ENCODE assay signal across 25 cellular contexts in genomic region chr2:124678043-124678442, GRCh38.
"Had no signal": no experiment of that assay in that cellular context is flagged by ENCODE, and none has a peak within 500 bp of the region (broad histone marks: within the 10 kb centered on the region; RNA-seq: fewer than 3 reads in every experiment).

No MANE protein-coding gene starts in this region.

- H3K36me3 Mint-ChIP-seq: memory B cell; naive thymus-derived CD8-positive, alpha-beta T cell; stimulated activated memory B cell treated with anti-CD40 and anti-IgM and Interleukin-4, amounts not matched to agents 10 μg/mL and 1 μg/mL and 100 μg/mL, for 72 hours had no signal

- H3K27ac ChIP-seq: esophagus squamous epithelium, foreskin keratinocyte, left ventricle myocardium inferior, lower lobe of right lung, pancreas, prostate gland, right lobe of liver, tibial artery, upper lobe of right lung, vagina had no signal

- H3K27ac Mint-ChIP-seq: dendritic cell treated with granulocyte-macrophage colony-stimulating factor and Interleukin-4, amounts not matched to agents 40 ng/mL and 50 ng/mL, for 4 days; effector memory CD8-positive, alpha-beta T cell; memory B cell; stimulated activated memory B cell treated with anti-CD40 and anti-IgM and Interleukin-4, amounts not matched to agents 10 μg/mL and 1 μg/mL and 100 μg/mL, for 72 hours; stimulated activated naive CD8-positive, alpha-beta T cell treated with anti-CD3 and anti-CD28 coated beads, Interleukin-15, Interleukin-2, amounts not matched to agents 100 ng/mL and 50 ng/mL, for 24 hours had no signal

- H3K9me3 ChIP-seq: lower lobe of right lung, mucosa of descending colon, pancreas, prostate gland, right lobe of liver, tibial artery, upper lobe of right lung, vagina had no signal

- H3K4me1 ChIP-seq: esophagus squamous epithelium, foreskin keratinocyte, left ventricle myocardium inferior, lower lobe of right lung, pancreas, prostate gland, right lobe of liver, tibial artery, upper lobe of right lung, vagina had no signal

- H3K27me3 ChIP-seq: esophagus squamous epithelium, foreskin keratinocyte, pancreas, right lobe of liver, tibial artery, upper lobe of right lung, vagina had no signal

- DNase-seq: cerebellar nuclear complex; effector memory CD8-positive, alpha-beta T cell; esophagus squamous epithelium; foreskin keratinocyte; head of caudate nucleus; hypothalamus; left cardiac atrium; left ventricle myocardium inferior; lower lobe of right lung; mucosa of descending colon; naive thymus-derived CD8-positive, alpha-beta T cell; occipital lobe; pancreas; retina; right lobe of liver; stimulated activated CD4-positive, alpha-beta T cell treated with anti-CD3 and anti-CD28 coated beads, Interleukin-4, amount 100 ng/mL, for 1 hour; tibial artery; upper lobe of right lung had no signal

- H3K4me3 Mint-ChIP-seq: dendritic cell treated with granulocyte-macrophage colony-stimulating factor and Interleukin-4, amounts not matched to agents 40 ng/mL and 50 ng/mL, for 4 days; effector memory CD8-positive, alpha-beta T cell; memory B cell; naive thymus-derived CD8-positive, alpha-beta T cell; neural crest cell; stimulated activated memory B cell treated with anti-CD40 and anti-IgM and Interleukin-4, amounts not matched to agents 10 μg/mL and 1 μg/mL and 100 μg/mL, for 72 hours; stimulated activated naive CD8-positive, alpha-beta T cell treated with anti-CD3 and anti-CD28 coated beads, Interleukin-15, Interleukin-2, amounts not matched to agents 100 ng/mL and 50 ng/mL, for 24 hours had no signal

- H3K4me3 ChIP-seq: esophagus squamous epithelium, left ventricle myocardium inferior, lower lobe of right lung, mucosa of descending colon, pancreas, prostate gland, right lobe of liver, tibial artery, upper lobe of right lung, vagina had no signal

- ATAC-seq: effector memory CD8-positive, alpha-beta T cell; foreskin keratinocyte; left cardiac atrium; lower lobe of right lung; mucosa of descending colon; naive thymus-derived CD8-positive, alpha-beta T cell; pancreas; right lobe of liver; stimulated activated memory B cell treated with anti-CD40 and anti-IgM and Interleukin-4, amounts not matched to agents 10 μg/mL and 1 μg/mL and 100 μg/mL, for 72 hours; upper lobe of right lung had no signal

- H3K27me3 Mint-ChIP-seq: dendritic cell treated with granulocyte-macrophage colony-stimulating factor and Interleukin-4, amounts not matched to agents 40 ng/mL and 50 ng/mL, for 4 days; effector memory CD8-positive, alpha-beta T cell; memory B cell; stimulated activated memory B cell treated with anti-CD40 and anti-IgM and Interleukin-4, amounts not matched to agents 10 μg/mL and 1 μg/mL and 100 μg/mL, for 72 hours; stimulated activated naive CD8-positive, alpha-beta T cell treated with anti-CD3 and anti-CD28 coated beads, Interleukin-15, Interleukin-2, amounts not matched to agents 100 ng/mL and 50 ng/mL, for 24 hours had no signal

- H3K4me1 Mint-ChIP-seq: memory B cell; naive thymus-derived CD8-positive, alpha-beta T cell; neural crest cell; stimulated activated memory B cell treated with anti-CD40 and anti-IgM and Interleukin-4, amounts not matched to agents 10 μg/mL and 1 μg/mL and 100 μg/mL, for 72 hours had no signal

- H3K36me3 ChIP-seq: esophagus squamous epithelium, left ventricle myocardium inferior, lower lobe of right lung, pancreas, prostate gland, right lobe of liver, tibial artery, upper lobe of right lung, vagina had no signal
